Comparison of ENCODE assay signal across 22 cellular contexts in genomic region chr22:26418620-26419019, GRCh38.
"Had no signal": no experiment of that assay in that cellular context is flagged by ENCODE, and none has a peak within 500 bp of the region (broad histone marks: within the 10 kb centered on the region; RNA-seq: fewer than 3 reads in every experiment).

No MANE protein-coding gene starts in this region.

- H3K4me3 Mint-ChIP-seq: endodermal cell; memory B cell; mesothelial cell of epicardium; natural killer cell treated with Interleukin-12 subunit alpha and Interleukin-12 subunit beta and Interleukin-15 and Interleukin-18, amount 100 ng/mL, for 72 hours; neural progenitor cell had no signal

- H3K36me3 ChIP-seq: left ventricle myocardium inferior, lower lobe of right lung, neural progenitor cell, ovary, right atrium auricular region, tibial artery had no signal

- DNase-seq: effector CD4-positive, alpha-beta T cell; endodermal cell; erythroblast; foreskin melanocyte; head of caudate nucleus; kidney; left cardiac atrium; left ventricle myocardium inferior; lower lobe of right lung; nucleus accumbens; ovary; small intestine; stimulated activated CD4-positive, alpha-beta T cell treated with anti-CD3 and anti-CD28 coated beads, Interleukin-12 subunit alpha, Interleukin-12 subunit beta, amount 100 ng/mL, for 4 hours; stimulated activated naive CD4-positive, alpha-beta T cell treated with Interleukin-2 at 50 U/mL for 16 hours; tibial artery had no signal

- H3K4me1 ChIP-seq: left ventricle myocardium inferior, lower lobe of right lung, right atrium auricular region, tibial artery had no signal

- H3K36me3 Mint-ChIP-seq: mesothelial cell of epicardium; natural killer cell treated with Interleukin-12 subunit alpha and Interleukin-12 subunit beta and Interleukin-15 and Interleukin-18, amount 100 ng/mL, for 72 hours; neural progenitor cell had no signal

- ATAC-seq: left cardiac atrium; natural killer cell treated with Interleukin-12 subunit alpha and Interleukin-12 subunit beta and Interleukin-15 and Interleukin-18, amount 100 ng/mL, for 72 hours had no signal

- H3K27ac ChIP-seq: coronary artery, hepatocyte, left ventricle myocardium inferior, lower lobe of right lung, neural progenitor cell, ovary, right atrium auricular region, tibial artery had no signal

- H3K27ac Mint-ChIP-seq: endodermal cell; memory B cell; mesothelial cell of epicardium; natural killer cell treated with Interleukin-12 subunit alpha and Interleukin-12 subunit beta and Interleukin-15 and Interleukin-18, amount 100 ng/mL, for 72 hours; neural progenitor cell had no signal

- H3K4me3 ChIP-seq: coronary artery, hepatocyte, left ventricle myocardium inferior, lower lobe of right lung, neural progenitor cell, ovary, right atrium auricular region, tibial artery had no signal

- H3K4me1 Mint-ChIP-seq: memory B cell had no signal

- H3K27me3 ChIP-seq: neural progenitor cell, ovary, right atrium auricular region had no signal
